Comparison of ENCODE assay signal across 1 cellular context in the genomic region with DNA sequence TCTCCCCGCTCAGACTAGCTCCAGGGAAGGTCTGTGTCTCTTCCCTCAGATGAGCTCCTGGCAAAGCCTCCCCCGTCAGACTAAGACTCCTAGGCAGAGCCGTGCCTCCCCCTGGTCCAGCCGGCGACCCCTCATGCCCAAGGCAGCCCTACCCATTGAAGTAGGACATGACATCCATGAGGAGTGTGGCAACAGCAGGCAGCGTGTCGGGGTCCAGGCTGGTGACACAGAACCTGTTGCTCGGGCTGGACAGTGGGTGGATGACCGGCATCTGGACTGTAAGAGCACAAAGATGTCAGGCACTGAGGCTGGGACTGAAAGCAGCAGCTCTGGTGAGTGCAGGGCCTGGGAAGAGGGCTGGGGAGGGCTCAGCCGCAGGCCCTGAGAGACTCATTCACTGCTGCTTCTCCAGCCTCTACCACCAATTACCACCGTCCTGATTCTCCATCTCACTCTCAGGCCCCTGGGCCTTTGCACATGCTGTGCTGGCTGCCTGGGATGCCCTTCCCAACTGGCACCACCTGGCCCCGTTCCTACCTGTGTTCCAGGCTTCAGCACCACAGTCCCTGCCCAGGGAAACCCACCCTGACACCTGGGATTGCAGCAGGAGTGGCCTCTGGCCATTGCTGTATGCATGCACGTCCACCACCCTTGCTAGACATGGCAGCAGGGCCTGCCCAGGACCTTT.
TF ChIP-seq lines count a peak whose summit lies in the region.

No MANE protein-coding gene starts in this region.

TF ChIP-seq in GM12878, 131 proteins besides CTCF, POLR2A, EP300 and RAD21:
- no peak for TF ChIP-seq NRF1 (conservative IDR thresholded peaks at IDR 0.05; ENCODE audit: low read depth, low read length)
- TF ChIP-seq POLR2AphosphoS5 (IDR thresholded peaks at IDR 0.05; ENCODE audit: low read length), result 0 out of 2 replicates have a peak, but pooled peaks have one; percentile 23
- no peak for TF ChIP-seq TAF1 (IDR thresholded peaks at IDR 0.05; ENCODE audit: borderline replicate concordance, low read depth, low read length)
- TF ChIP-seq GABPA (IDR thresholded peaks at IDR 0.05; ENCODE audit: low read depth), result no peak
- TF ChIP-seq MEF2A (IDR thresholded peaks at IDR 0.05; ENCODE audit: insufficient read depth, low read depth, low read length), result no peak
